Comparison of ENCODE assay signal across 1 cellular context in genomic region chr9:134412298-134412711, GRCh38.
TF ChIP-seq lines count a peak whose summit lies in the region.

No MANE protein-coding gene starts in this region.

TF ChIP-seq in HEK293, 187 proteins besides CTCF, POLR2A, EP300 and RAD21 (continued from another document):
- TF ChIP-seq PRDM6 (tag by site-specific recombination; IDR thresholded peaks at IDR 0.05) (no peak), ZNF335 (tag by site-specific recombination; conservative IDR thresholded peaks at IDR 0.05) (no peak), SP2 (tag by site-specific recombination; IDR thresholded peaks at IDR 0.05) (no peak), ZNF133 (tag by site-specific recombination; IDR thresholded peaks at IDR 0.05) (no peak), GLIS2 (tag by site-specific recombination; IDR thresholded peaks at IDR 0.05) (peak; percentile 42; the same call in 1 of the 2 replicates), ZFHX2 (tag by site-specific recombination; conservative IDR thresholded peaks at IDR 0.05) (no peak), ZSCAN23 (tag by site-specific recombination; IDR thresholded peaks at IDR 0.05) (no peak)
TF ChIP-seq in HEK293: peak in this region for 2.
